In the genomic region with DNA sequence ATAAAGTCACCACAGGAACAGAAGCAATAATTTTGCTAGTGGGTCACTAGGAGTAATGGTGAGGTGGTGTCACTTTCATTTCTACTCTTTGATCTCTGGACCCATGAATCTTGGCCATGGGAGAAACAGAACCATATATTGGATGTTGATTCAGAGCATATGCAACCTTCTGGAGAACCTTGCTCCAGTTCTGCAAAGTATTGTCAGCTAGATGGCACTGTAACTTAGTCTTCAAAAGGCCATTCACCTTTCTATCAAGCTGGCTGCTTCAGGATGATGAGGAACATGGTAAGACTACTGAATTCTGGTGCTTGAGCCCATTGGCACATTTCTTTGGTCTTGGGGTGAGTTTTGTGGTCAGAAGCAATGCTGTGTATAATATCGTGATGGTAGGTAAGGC, we compare ENCODE assay signal across 16 cellular contexts.
DNase-seq lines count a peak whose midpoint lies in the region; ATAC-seq, FAIRE-seq and TF ChIP-seq lines count a peak whose summit lies in the region.
"Had no signal": no experiment of that assay in that cellular context is flagged by ENCODE, and none has a peak within 500 bp of the region (broad histone marks: within the 10 kb centered on the region; RNA-seq: fewer than 3 reads in every experiment).

No MANE protein-coding gene starts in this region.

- no peak overlapping the region for H3K4me2 ChIP-seq in HCT116 (ENCODE audit: low read length)
- no peak overlapping the region for H3K4me2 ChIP-seq in hepatocyte

- WGBS in hepatocyte (ENCODE audit: low lambda C conversion rate, missing lambda C conversion rate) = 83% methylated on average over 1 of the region's 1 CpG

- peak; percentile 57 for TF ChIP-seq RAD21 in HCT116 (IDR thresholded peaks at IDR 0.05; ENCODE audit: low read depth)

- no peaks in the 10 kb centered on the region for H3K4me1 ChIP-seq in HCT116 (ENCODE audit: control insufficient read depth in 1 of 2, insufficient read depth in 2 of 2, low read length in 2 of 2)
- no peaks in the 10 kb centered on the region for H3K4me1 ChIP-seq in hepatocyte (ENCODE audit: insufficient read depth)
- H3K4me1 ChIP-seq in colonic mucosa = no peaks in the 10 kb centered on the region

- H3K9ac ChIP-seq in HCT116 (ENCODE audit: low read length) (no peak overlapping the region), colonic mucosa (ENCODE audit: low read depth in 2 of 2, low read length in 2 of 2) (no peak overlapping the region)

- no peaks in the 10 kb centered on the region for H3K27me3 ChIP-seq in HCT116 (ENCODE audit: insufficient read depth, low read length)
- H3K27me3 ChIP-seq in WERI-Rb-1 (ENCODE audit: insufficient read depth, low read depth, severe bottlenecking) = no peaks in the 10 kb centered on the region
- H3K27me3 ChIP-seq in hepatocyte = no peaks in the 10 kb centered on the region
- no peaks in the 10 kb centered on the region for H3K27me3 ChIP-seq in colonic mucosa

- DNase-seq in D721Med (ENCODE audit: insufficient read length, low spot score) = no peak
- DNase-seq in HCT116 (ENCODE audit: low read depth, low spot score) = no peak
- DNase-seq in WERI-Rb-1 = no peak
- peak; percentile 18 for DNase-seq in hepatocyte (ENCODE audit: low spot score)
- no peak for DNase-seq in NCI-H187 (lab: John Stamatoyannopoulos, UW)
- DNase-seq in colonic mucosa = no peak
- DNase-seq: activated CD4-positive, alpha-beta T cell treated with anti-CD3 and anti-CD28 coated beads, Interleukin-2, amount 10 ng/mL, durations not matched to agents 24 days and 14 days; activated T-cell treated with anti-CD3 and anti-CD28 coated beads, Interleukin-2, amount 50 U/mL, for 48 hours; CD4-positive, CD25-positive, alpha-beta regulatory T cell; NCI-H2081 treated with DMSO at 0.1 percent for 48 hours; nephron progenitor cell; OCI-M1 had no signal

- H4K20me1 ChIP-seq in HCT116 (ENCODE audit: insufficient read depth) (no peaks in the 10 kb centered on the region), hepatocyte (ENCODE audit: insufficient read depth, poor library complexity, severe bottlenecking) (no peaks in the 10 kb centered on the region)

- H2AFZ ChIP-seq in HCT116 (ENCODE audit: low read depth, low read length, poor library complexity, severe bottlenecking) (no peak overlapping the region), hepatocyte (no peak overlapping the region)

- H3K27ac ChIP-seq in HCT116 (ENCODE audit: low read depth, low read length) (no peak overlapping the region), WERI-Rb-1 (no peak overlapping the region), hepatocyte (no peak overlapping the region), colonic mucosa (no peak overlapping the region)

- TF ChIP-seq POLR2A in HCT116 (IDR thresholded peaks at IDR 0.05; ENCODE audit: borderline replicate concordance, extremely low read depth, insufficient read depth, insufficient read length) = no peak

- RAD21 ChIA-PET in HCT116 (lab: Charles Lee; ENCODE audit: low non-redundant PET in 1 of 2, low total read pairs in 2 of 2, uncharacterized antibody in 2 of 2, unreplicated experiment in 2 of 2) = no interaction called here

- H3K9me2 ChIP-seq in HCT116 (ENCODE audit: insufficient read depth) = no peaks in the 10 kb centered on the region
- H3K9me2 ChIP-seq in hepatocyte (replicated peaks; ENCODE audit: insufficient read depth) = no peaks in the 10 kb centered on the region

- POLR2A ChIA-PET in HCT116 (lab: Charles Lee) = no interaction called here

- BruUV-seq in HCT116 (replicated peaks; lab: Mats Ljungman, UMichigan) = no TSS peak

- H3K4me3 ChIP-seq in HCT116 (replicated peaks in 1 of 2; ENCODE audit: low read depth in 1 of 2, low read length in 2 of 2) (no peak overlapping the region), WERI-Rb-1 (ENCODE audit: low read depth, low read length) (no peak overlapping the region), hepatocyte (no peak overlapping the region), colonic mucosa (no peak overlapping the region)

- no peaks in the 10 kb centered on the region for H3K36me3 ChIP-seq in HCT116 (ENCODE audit: control insufficient read depth in 1 of 2, insufficient read depth in 2 of 2, low read length in 2 of 2)
- no peaks in the 10 kb centered on the region for H3K36me3 ChIP-seq in WERI-Rb-1
- H3K36me3 ChIP-seq in hepatocyte (replicated peaks; ENCODE audit: insufficient read depth, low read depth) = no peaks in the 10 kb centered on the region
- no peaks in the 10 kb centered on the region for H3K36me3 ChIP-seq in colonic mucosa

- no peak for FAIRE-seq in D721Med (lab: Jason Lieb, UNC)
- FAIRE-seq: endometrium, G401.6 had no signal

- H3K9me3 ChIP-seq in HCT116 (ENCODE audit: control insufficient read depth in 1 of 2, insufficient read depth in 1 of 2, low read depth in 1 of 2, low read length in 2 of 2) (no peaks in the 10 kb centered on the region), WERI-Rb-1 (ENCODE audit: severe bottlenecking) (no peaks in the 10 kb centered on the region), hepatocyte (ENCODE audit: low read depth) (no peaks in the 10 kb centered on the region), colonic mucosa (no peaks in the 10 kb centered on the region)

- CTCF ChIA-PET in HCT116 (lab: Charles Lee) = interaction anchor here (0.8 to 1.5 kb wide), 3 partner anchors 8 to 19 kb away, joined by 3 read pairs; no protein-coding TSS in a partner anchor

- intact Hi-C loops in HCT116 (cut with micrococcal nuclease) = no loop called here
- intact Hi-C loops in colonic mucosa (cut with DNase I) = no loop called here

- H3K79me2 ChIP-seq in HCT116 (ENCODE audit: insufficient read depth, low read length) (no peaks in the 10 kb centered on the region), hepatocyte (no peaks in the 10 kb centered on the region)

- TF ChIP-seq CTCF in D721Med (IDR thresholded peaks at IDR 0.05; ENCODE audit: insufficient read depth, missing control alignments) = peak; percentile 4
- peak; percentile 27 to 35 (median 30); a peak in 2 of 6 replicates for TF ChIP-seq CTCF in HCT116 (IDR thresholded peaks at IDR 0.05 in 2 of 3, conservative IDR thresholded peaks at IDR 0.05 in 1 of 3; ENCODE audit: borderline replicate concordance in 1 of 3, insufficient read depth in 1 of 3, low read depth in 2 of 3, low read length in 2 of 3)
- TF ChIP-seq CTCF in WERI-Rb-1 (IDR thresholded peaks at IDR 0.05; ENCODE audit: low read depth, low read length) = peak; percentile 29; the same call in 1 of the 2 replicates
- peak; percentile 39 for TF ChIP-seq CTCF in hepatocyte (IDR thresholded peaks at IDR 0.05; ENCODE audit: poor library complexity)
- TF ChIP-seq CTCF in colonic mucosa (IDR thresholded peaks at IDR 0.05) = no peak

- ATAC-seq in HCT116 = no peak
- ATAC-seq in HG03095 (IDR thresholded peaks at IDR 0.05; ENCODE audit: unreplicated experiment) = no peak
- ATAC-seq in HG02973 (IDR thresholded peaks at IDR 0.05; ENCODE audit: unreplicated experiment) = no peak

TF ChIP-seq in HCT116, 20 proteins besides CTCF, POLR2A, EP300 and RAD21 (continues in another document):
- no peak for TF ChIP-seq CBX3 (IDR thresholded peaks at IDR 0.05; ENCODE audit: low read depth)
- TF ChIP-seq, protein P1, sequence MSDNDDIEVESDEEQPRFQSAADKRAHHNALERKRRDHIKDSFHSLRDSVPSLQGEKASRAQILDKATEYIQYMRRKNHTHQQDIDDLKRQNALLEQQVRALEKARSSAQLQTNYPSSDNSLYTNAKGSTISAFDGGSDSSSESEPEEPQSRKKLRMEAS (IDR thresholded peaks at IDR 0.05) = no peak
- TF ChIP-seq, protein P2, sequence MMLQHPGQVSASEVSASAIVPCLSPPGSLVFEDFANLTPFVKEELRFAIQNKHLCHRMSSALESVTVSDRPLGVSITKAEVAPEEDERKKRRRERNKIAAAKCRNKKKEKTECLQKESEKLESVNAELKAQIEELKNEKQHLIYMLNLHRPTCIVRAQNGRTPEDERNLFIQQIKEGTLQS (IDR thresholded peaks at IDR 0.05) = no peak
- TF ChIP-seq JUND (IDR thresholded peaks at IDR 0.05) = no peak
- TF ChIP-seq EZH2phosphoT487 (IDR thresholded peaks at IDR 0.05; ENCODE audit: borderline replicate concordance) = no peak
- no peak for TF ChIP-seq EZH2 (IDR thresholded peaks at IDR 0.05)
- TF ChIP-seq SIN3A (IDR thresholded peaks at IDR 0.05; ENCODE audit: low read depth) = no peak
- TF ChIP-seq SRF (IDR thresholded peaks at IDR 0.05; ENCODE audit: low read depth) = no peak
- TF ChIP-seq, protein P3, sequence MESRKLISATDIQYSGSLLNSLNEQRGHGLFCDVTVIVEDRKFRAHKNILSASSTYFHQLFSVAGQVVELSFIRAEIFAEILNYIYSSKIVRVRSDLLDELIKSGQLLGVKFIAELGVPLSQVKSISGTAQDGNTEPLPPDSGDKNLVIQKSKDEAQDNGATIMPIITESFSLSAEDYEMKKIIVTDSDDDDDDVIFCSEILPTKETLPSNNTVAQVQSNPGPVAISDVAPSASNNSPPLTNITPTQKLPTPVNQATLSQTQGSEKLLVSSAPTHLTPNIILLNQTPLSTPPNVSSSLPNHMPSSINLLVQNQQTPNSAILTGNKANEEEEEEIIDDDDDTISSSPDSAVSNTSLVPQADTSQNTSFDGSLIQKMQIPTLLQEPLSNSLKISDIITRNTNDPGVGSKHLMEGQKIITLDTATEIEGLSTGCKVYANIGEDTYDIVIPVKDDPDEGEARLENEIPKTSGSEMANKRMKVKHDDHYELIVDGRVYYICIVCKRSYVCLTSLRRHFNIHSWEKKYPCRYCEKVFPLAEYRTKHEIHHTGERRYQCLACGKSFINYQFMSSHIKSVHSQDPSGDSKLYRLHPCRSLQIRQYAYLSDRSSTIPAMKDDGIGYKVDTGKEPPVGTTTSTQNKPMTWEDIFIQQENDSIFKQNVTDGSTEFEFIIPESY (IDR thresholded peaks at IDR 0.05; ENCODE audit: extremely low read depth, insufficient replicate concordance, low read length) = no peak
- TF ChIP-seq TCF7L2 (IDR thresholded peaks at IDR 0.05; ENCODE audit: borderline replicate concordance, extremely low read depth, insufficient read depth, insufficient read length) = no peak
- no peak for TF ChIP-seq CEBPB (IDR thresholded peaks at IDR 0.05; ENCODE audit: low read depth)
- TF ChIP-seq ELF1 (IDR thresholded peaks at IDR 0.05; ENCODE audit: borderline replicate concordance, low read depth) = no peak
